Comparison of ENCODE assay signal across 8 cellular contexts in genomic region chr20:52190437-52191131, GRCh38. TPM values are rescaled to one million over a fixed set of nuclear protein-coding genes. Genes with fewer than 3 reads are reported as not detected.
DNase-seq lines count a peak whose midpoint lies in the region; ATAC-seq and TF ChIP-seq lines count a peak whose summit lies in the region.

No MANE protein-coding gene starts in this region.

- peaks cover 0 to 8% (median 3%) of the 10 kb centered on the region in 4 donors for H3K4me1 ChIP-seq in right lobe of liver

- H3K4me3 ChIP-seq in WI38 (ENCODE audit: low read depth, low read length) (peak overlapping the region; percentile 88), right lobe of liver (peak overlapping the region; percentile 83 to 97 (median 88))

- H3K27ac ChIP-seq in cingulate gyrus (ENCODE audit: low read depth, low read length) (peak overlapping the region; percentile 72), right lobe of liver (peak overlapping the region; percentile 85 to 93 (median 89))

- no peaks in the 10 kb centered on the region for H3K27me3 ChIP-seq in right lobe of liver

- no peak for TF ChIP-seq POLR2A in right lobe of liver (IDR thresholded peaks at IDR 0.05)

- WGBS in right lobe of liver (ENCODE audit: insufficient coverage, low coverage, low lambda C conversion rate, missing lambda C conversion rate) = 15% methylated on average over 12 of the region's 15 CpGs

- ATAC-seq in GM21447 (IDR thresholded peaks at IDR 0.05; ENCODE audit: unreplicated experiment) = peak; percentile 41
- peak; percentile 15 to 52 (median 41) for ATAC-seq in right lobe of liver
- ATAC-seq in GM19328 (IDR thresholded peaks at IDR 0.05; ENCODE audit: unreplicated experiment) = no peak

- in situ Hi-C loops in KBM-7 (cut with MboI; ENCODE audit: low pct_unique_long_range_greater_than_20kb, low sequenced_read_pairs) = no loop called here

- H3K9me3 ChIP-seq in right lobe of liver = no peaks in the 10 kb centered on the region

- intact Hi-C loops in right lobe of liver (cut with DNase I) = no loop called here

- H3K36me3 ChIP-seq in right lobe of liver = peaks cover 0 to 9% (median 0%) of the 10 kb centered on the region in 4 donors

- DNase-seq in DMS114 treated with DMSO at 0.1 percent for 48 hours (lab: John Stamatoyannopoulos, UW; ENCODE audit: unreplicated experiment) = peak; percentile 57
- peak; percentile 55 for DNase-seq in KBM-7
- peak in 2 of 3 donors; percentile 29 to 48 for DNase-seq in right lobe of liver
- DNase-seq in stimulated activated CD8-positive, alpha-beta memory T cell treated with anti-CD3 and anti-CD28 coated beads, Interleukin-4, amount 100 ng/mL, for 24 hours (ENCODE audit: low read depth) = peak; percentile 22

- TF ChIP-seq CTCF in WI38 (IDR thresholded peaks at IDR 0.05; ENCODE audit: low read depth, low read length) (no peak), right lobe of liver (IDR thresholded peaks at IDR 0.05) (no peak)

RNA-seq across cellular contexts. Expression of gene ZFP64, which starts 1.0 kb away (rescaled TPM):
- 10 to 100 TPM in 1 of 6 experiments, 1 to 10 TPM in 5; 6.0 to 11.6 (median 7.2) TPM for total RNA-seq in right lobe of liver
